In genomic region chr7:28623863-28624262, GRCh38 we compare ENCODE assay signal across 2 cellular contexts.
TF ChIP-seq lines count a peak whose summit lies in the region.

No MANE protein-coding gene starts in this region.

TF ChIP-seq in HEK293, 187 proteins besides CTCF, POLR2A, EP300 and RAD21 (continued from another document):
- peak; percentile 79 for TF ChIP-seq ZNF513 (tag by site-specific recombination; IDR thresholded peaks at IDR 0.05)
TF ChIP-seq in HEK293: peak in this region for 1.

TF ChIP-seq in HepG2, 621 proteins besides CTCF, POLR2A, EP300 and RAD21 (continued from another document):
- TF ChIP-seq, protein P1, sequence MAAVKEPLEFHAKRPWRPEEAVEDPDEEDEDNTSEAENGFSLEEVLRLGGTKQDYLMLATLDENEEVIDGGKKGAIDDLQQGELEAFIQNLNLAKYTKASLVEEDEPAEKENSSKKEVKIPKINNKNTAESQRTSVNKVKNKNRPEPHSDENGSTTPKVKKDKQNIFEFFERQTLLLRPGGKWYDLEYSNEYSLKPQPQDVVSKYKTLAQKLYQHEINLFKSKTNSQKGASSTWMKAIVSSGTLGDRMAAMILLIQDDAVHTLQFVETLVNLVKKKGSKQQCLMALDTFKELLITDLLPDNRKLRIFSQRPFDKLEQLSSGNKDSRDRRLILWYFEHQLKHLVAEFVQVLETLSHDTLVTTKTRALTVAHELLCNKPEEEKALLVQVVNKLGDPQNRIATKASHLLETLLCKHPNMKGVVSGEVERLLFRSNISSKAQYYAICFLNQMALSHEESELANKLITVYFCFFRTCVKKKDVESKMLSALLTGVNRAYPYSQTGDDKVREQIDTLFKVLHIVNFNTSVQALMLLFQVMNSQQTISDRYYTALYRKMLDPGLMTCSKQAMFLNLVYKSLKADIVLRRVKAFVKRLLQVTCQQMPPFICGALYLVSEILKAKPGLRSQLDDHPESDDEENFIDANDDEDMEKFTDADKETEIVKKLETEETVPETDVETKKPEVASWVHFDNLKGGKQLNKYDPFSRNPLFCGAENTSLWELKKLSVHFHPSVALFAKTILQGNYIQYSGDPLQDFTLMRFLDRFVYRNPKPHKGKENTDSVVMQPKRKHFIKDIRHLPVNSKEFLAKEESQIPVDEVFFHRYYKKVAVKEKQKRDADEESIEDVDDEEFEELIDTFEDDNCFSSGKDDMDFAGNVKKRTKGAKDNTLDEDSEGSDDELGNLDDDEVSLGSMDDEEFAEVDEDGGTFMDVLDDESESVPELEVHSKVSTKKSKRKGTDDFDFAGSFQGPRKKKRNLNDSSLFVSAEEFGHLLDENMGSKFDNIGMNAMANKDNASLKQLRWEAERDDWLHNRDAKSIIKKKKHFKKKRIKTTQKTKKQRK (IDR thresholded peaks at IDR 0.05; ENCODE audit: low read length) = no peak
